In genomic region chr5:149268928-149269557, GRCh38 we compare ENCODE assay signal across 8 cellular contexts. TPM values are rescaled to one million over a fixed set of nuclear protein-coding genes. Genes with fewer than 3 reads are reported as not detected.
DNase-seq lines count a peak whose midpoint lies in the region; ATAC-seq and TF ChIP-seq lines count a peak whose summit lies in the region.

No MANE protein-coding gene starts in this region.

- no peak for DNase-seq in AG09319 (ENCODE audit: extremely low read depth, low read depth)
- no peak for DNase-seq in GM12864 (ENCODE audit: low read depth)
- peak; percentile 59 for DNase-seq in LHCN-M2 (ENCODE audit: low read depth)
- peak; percentile 61 for DNase-seq in SKM-1 treated with dmso at 0.1 percent for 144 hours (lab: John Stamatoyannopoulos, UW; ENCODE audit: unreplicated experiment)
- DNase-seq in fibroblast of pulmonary artery (ENCODE audit: low read depth): peak; percentile 77
- peak; percentile 65 for DNase-seq in renal cortical epithelial cell (ENCODE audit: low read depth)
- no peak for DNase-seq in activated CD8-positive, alpha-beta memory T cell treated with anti-CD3 and anti-CD28 coated beads for 24 hours

- no peak for ATAC-seq in HG02610 (IDR thresholded peaks at IDR 0.05; ENCODE audit: unreplicated experiment)

- H3K4me3 ChIP-seq in GM12864 (ENCODE audit: low read depth, low read length): no peak overlapping the region
- no peak overlapping the region for H3K4me3 ChIP-seq in fibroblast of pulmonary artery (replicated peaks; ENCODE audit: low read depth, low read length)

- TF ChIP-seq CTCF in AG09319 (IDR thresholded peaks at IDR 0.05; ENCODE audit: low read depth, low read length): peak; percentile 53
- peak; percentile 59 for TF ChIP-seq CTCF in GM12864 (IDR thresholded peaks at IDR 0.05; ENCODE audit: low read depth, low read length, missing control alignments)
- TF ChIP-seq CTCF in fibroblast of pulmonary artery (IDR thresholded peaks at IDR 0.05; ENCODE audit: low read length, missing control alignments): peak; percentile 64

RNA-seq across cellular contexts. Expression of gene AFAP1L1, which starts 2.6 kb away (rescaled TPM):
- 5.9 and 6.4 TPM in 2 replicates for total RNA-seq in LHCN-M2 (2014; rRNA removed)
- 9.2 TPM for polyA plus RNA-seq in LHCN-M2 (2012)
- total RNA-seq in renal cortical epithelial cell: 21.9 and 30.0 TPM in 2 replicates

Comparison
In these comparisons a context has a peak if more than half of its experiments do, and no peak if none do; other contexts are left out.
1. DNase-seq: peak in LHCN-M2 (single experiment), SKM-1 treated with dmso at 0.1 percent for 144 hours (single experiment), fibroblast of pulmonary artery (single experiment) and renal cortical epithelial cell (single experiment); none in AG09319 (single experiment), GM12864 (single experiment) and activated CD8-positive, alpha-beta memory T cell treated with anti-CD3 and anti-CD28 coated beads for 24 hours (single experiment).
2. Peak in every context shown above with its lines, with median percentiles within 50 percentile points of each other: CTCF ChIP-seq.